In the genomic region with DNA sequence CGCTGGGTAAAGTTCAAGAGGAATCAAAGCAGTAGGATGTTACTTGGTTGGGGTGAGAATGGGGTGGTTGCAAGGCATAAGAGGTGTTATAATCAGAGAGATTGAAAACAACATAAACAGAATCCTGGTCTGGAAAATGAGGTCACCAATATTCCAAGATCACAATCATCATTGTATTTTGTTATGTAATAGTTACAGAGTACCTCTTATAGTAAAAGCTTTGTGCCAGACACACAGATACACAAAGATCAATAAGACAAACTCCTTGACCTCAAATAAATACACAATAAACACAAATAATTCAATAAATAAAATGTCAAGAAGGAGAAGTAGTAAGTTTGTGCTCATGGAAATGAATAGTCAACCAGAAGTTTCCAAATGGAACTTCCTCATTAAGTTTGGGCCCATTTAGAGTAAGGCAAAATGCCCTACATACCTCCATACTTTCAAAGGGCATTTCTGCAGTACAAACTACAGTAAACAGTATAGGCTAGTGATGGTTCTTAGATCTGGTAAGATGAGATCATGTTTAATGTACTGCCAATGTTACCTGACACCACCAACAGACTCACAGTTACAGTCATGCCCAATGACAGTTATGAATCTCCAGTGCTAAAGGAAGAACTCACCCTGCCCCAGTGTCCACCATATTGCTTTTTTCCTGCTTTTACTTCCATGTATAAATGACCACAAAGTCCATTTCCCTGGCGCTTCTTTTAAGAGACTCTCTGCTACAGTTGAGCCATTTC, we compare ENCODE assay signal across 24 cellular contexts.
A peak's percentile ranks its signal among the peaks of the same experiment; 100 is the strongest.
DNase-seq lines count a peak whose midpoint lies in the region.
"Had no signal": no experiment of that assay in that cellular context is flagged by ENCODE, and none has a peak within 500 bp of the region (broad histone marks: within the 10 kb centered on the region; RNA-seq: fewer than 3 reads in every experiment).

No MANE protein-coding gene starts in this region.

- DNase-seq in NCI-H748 (lab: John Stamatoyannopoulos, UW; ENCODE audit: unreplicated experiment) (peak; percentile 23), NCI-H748 treated with DMSO at 0.1 percent for 48 hours (lab: John Stamatoyannopoulos, UW) (no peak), M059J (ENCODE audit: low read depth) (peak; percentile 34), RPMI7951 (ENCODE audit: low read depth) (peak; percentile 14), cerebellum (ENCODE audit: low spot score) (no peak), NCI-H774 (lab: John Stamatoyannopoulos, UW) (no peak), foreskin melanocyte (no peak)
- DNase-seq: activated CD4-positive, alpha-beta memory T cell treated with anti-CD3 and anti-CD28 coated beads for 36 hours; activated CD4-positive, CD25-positive, alpha-beta regulatory T cell treated with anti-CD3 and anti-CD28 coated beads, Interleukin-2, amount 50 U/mL, for 72 hours; activated CD8-positive, alpha-beta memory T cell treated with anti-CD3 and anti-CD28 coated beads, Interleukin-2, amount 50 U/mL, for 4 hours; activated naive CD4-positive, alpha-beta T cell; activated naive CD8-positive, alpha-beta T cell treated with anti-CD3 and anti-CD28 coated beads, Interleukin-2, amount 50 U/mL, for 24 hours; CD8-positive, alpha-beta T cell; effector memory CD8-positive, alpha-beta T cell; foreskin fibroblast; naive thymus-derived CD4-positive, alpha-beta T cell; NCI-H1436 treated with DMSO at 0.1 percent for 48 hours; NCI-H446 treated with DMSO at 0.1 percent for 48 hours; PC-9; right cardiac atrium; Right ventricle myocardium superior; spleen; stimulated activated CD8-positive, alpha-beta memory T cell treated with anti-CD3 and anti-CD28 coated beads, Interleukin-4, amount 100 ng/mL, for 48 hours; testis had no signal

Comparison
In these comparisons a context has a peak if more than half of its experiments do, and no peak if none do; other contexts are left out.
1. DNase-seq: peak in NCI-H748 (single experiment), M059J (single experiment) and RPMI7951 (single experiment); none in NCI-H748 treated with DMSO at 0.1 percent for 48 hours (single experiment), cerebellum (single experiment), NCI-H774 (single experiment) and foreskin melanocyte (single experiment).